ENCODE assay signal across 13 cellular contexts in the genomic region with DNA sequence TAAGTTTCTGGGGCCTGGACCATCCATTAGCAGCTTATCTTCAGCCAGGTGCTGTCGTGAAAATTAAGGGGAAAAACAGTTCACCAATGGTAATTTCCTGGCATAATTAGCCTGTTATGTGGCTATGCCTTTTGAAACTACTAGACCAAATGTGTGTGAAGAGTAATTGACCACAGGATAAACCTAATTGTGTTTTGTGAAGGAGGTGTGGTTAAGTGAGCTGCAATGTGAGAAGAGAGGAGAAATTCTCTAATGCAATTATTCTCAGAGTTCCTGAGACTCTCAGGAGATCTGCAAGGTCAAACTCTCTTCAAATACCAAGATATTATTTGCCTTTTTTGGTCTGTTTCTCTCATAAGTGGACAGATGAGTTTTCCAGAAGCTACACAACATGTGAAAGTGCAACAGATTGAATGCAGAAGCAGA. TPM values are rescaled to one million over a fixed set of nuclear protein-coding genes. Genes with fewer than 3 reads are reported as not detected.
A peak's percentile ranks its signal among the peaks of the same experiment; 100 is the strongest.
DNase-seq lines count a peak whose midpoint lies in the region; ATAC-seq, FAIRE-seq and TF ChIP-seq lines count a peak whose summit lies in the region.
"Had no signal": no experiment of that assay in that cellular context is flagged by ENCODE, and none has a peak within 500 bp of the region (broad histone marks: within the 10 kb centered on the region; RNA-seq: fewer than 3 reads in every experiment).

No MANE protein-coding gene starts in this region.

- 17 to 33% (median 22%) methylated on average over 1 of the region's 1 CpG for WGBS in small intestine, 3 donors

- TF ChIP-seq CTCF in activated CD8-positive, alpha-beta T cell treated with anti-CD3 and anti-CD28 coated beads for 36 hours (IDR thresholded peaks at IDR 0.05), result no peak

- peaks cover 0 to 3% of the 10 kb centered on the region in 2 donors for H3K36me3 Mint-ChIP-seq in activated T-cell treated with anti-CD3 and anti-CD28 coated beads, Interleukin-2, amount 50 U/mL, for 72 hours (ENCODE audit: insufficient read depth in 2 of 2)
- H3K36me3 Mint-ChIP-seq in activated CD8-positive, alpha-beta T cell treated with anti-CD3 and anti-CD28 coated beads for 36 hours (ENCODE audit: low read depth), result no peaks in the 10 kb centered on the region

- DNase-seq in activated T-cell treated with anti-CD3 and anti-CD28 coated beads, Interleukin-2, amount 50 U/mL, for 72 hours, result no peak
- no peak for DNase-seq in activated T-cell treated with anti-CD3 and anti-CD28 coated beads, Interleukin-2, amount 50 U/mL, for 48 hours
- DNase-seq in activated CD8-positive, alpha-beta T cell treated with anti-CD3 and anti-CD28 coated beads for 36 hours, result no peak
- DNase-seq in small intestine, result peak; percentile 33
- no peak for DNase-seq in NCI-H2171 (lab: John Stamatoyannopoulos, UW)
- DNase-seq in activated CD8-positive, alpha-beta memory T cell treated with anti-CD3 and anti-CD28 coated beads, Interleukin-2, amount 50 U/mL, for 48 hours, result no peak
- DNase-seq: activated naive CD4-positive, alpha-beta T cell treated with anti-CD3 and anti-CD28 coated beads for 36 hours; H7; NCI-H187 treated with DMSO at 0.1 percent for 48 hours; PC-3 had no signal

- CTCF ChIA-PET in activated CD8-positive, alpha-beta T cell treated with anti-CD3 and anti-CD28 coated beads for 36 hours (lab: Charles Lee), result interaction anchor here (0.9 to 2.9 kb wide), 5 partner anchors 14 to 334 kb away, joined by 3 to 15 read pairs (median 4); no protein-coding TSS in a partner anchor

- H3K4me3 Mint-ChIP-seq in activated T-cell treated with anti-CD3 and anti-CD28 coated beads, Interleukin-2, amount 50 U/mL, for 72 hours, result peak overlapping the region; percentile 10 to 25
- no peak overlapping the region for H3K4me3 Mint-ChIP-seq in activated CD8-positive, alpha-beta T cell treated with anti-CD3 and anti-CD28 coated beads for 36 hours
- H3K4me3 Mint-ChIP-seq: activated naive CD4-positive, alpha-beta T cell treated with anti-CD3 and anti-CD28 coated beads for 36 hours had no signal

- H3K4me3 ChIP-seq in small intestine (ENCODE audit: low read depth in 1 of 2, low read length in 2 of 2), result no peak overlapping the region

- peaks cover 52% of the 10 kb centered on the region for H3K4me1 Mint-ChIP-seq in activated T-cell treated with anti-CD3 and anti-CD28 coated beads, Interleukin-2, amount 50 U/mL, for 72 hours (ENCODE audit: low read depth)
- peaks cover 40% of the 10 kb centered on the region for H3K4me1 Mint-ChIP-seq in activated CD8-positive, alpha-beta T cell treated with anti-CD3 and anti-CD28 coated beads for 36 hours (ENCODE audit: low read depth)

- intact Hi-C loops in activated CD8-positive, alpha-beta T cell treated with anti-CD3 and anti-CD28 coated beads for 36 hours (cut with micrococcal nuclease), result no loop called here

- peaks cover 11% of the 10 kb centered on the region for H3K27me3 Mint-ChIP-seq in activated T-cell treated with anti-CD3 and anti-CD28 coated beads, Interleukin-2, amount 50 U/mL, for 72 hours (ENCODE audit: low read depth)
- H3K27me3 Mint-ChIP-seq in activated CD8-positive, alpha-beta T cell treated with anti-CD3 and anti-CD28 coated beads for 36 hours, result peaks cover 2% of the 10 kb centered on the region

- POLR2A ChIA-PET in activated CD8-positive, alpha-beta T cell treated with anti-CD3 and anti-CD28 coated beads for 36 hours (lab: Charles Lee), result interaction anchor here (1.0 to 1.4 kb wide), 2 partner anchors 9 to 14 kb away, joined by 3 to 4 read pairs; no protein-coding TSS in a partner anchor

- H3K9me3 ChIP-seq in small intestine (ENCODE audit: control insufficient read depth, low read depth), result no peaks in the 10 kb centered on the region

- no peaks in the 10 kb centered on the region for H3K9me3 Mint-ChIP-seq in activated T-cell treated with anti-CD3 and anti-CD28 coated beads, Interleukin-2, amount 50 U/mL, for 72 hours
- H3K9me3 Mint-ChIP-seq in activated CD8-positive, alpha-beta T cell treated with anti-CD3 and anti-CD28 coated beads for 36 hours, result no peaks in the 10 kb centered on the region
- H3K9me3 Mint-ChIP-seq: activated naive CD4-positive, alpha-beta T cell treated with anti-CD3 and anti-CD28 coated beads for 36 hours had no signal

- H3K36me3 ChIP-seq in small intestine (ENCODE audit: control insufficient read depth in 2 of 2, insufficient read depth in 2 of 2, low read length in 2 of 2), result no peaks in the 10 kb centered on the region

- FAIRE-seq in small intestine (lab: Jason Lieb, UNC), result no peak

- no peak overlapping the region for H3K27ac Mint-ChIP-seq in activated T-cell treated with anti-CD3 and anti-CD28 coated beads, Interleukin-2, amount 50 U/mL, for 72 hours
- peak overlapping the region; percentile 40 for H3K27ac Mint-ChIP-seq in activated CD8-positive, alpha-beta T cell treated with anti-CD3 and anti-CD28 coated beads for 36 hours
- H3K27ac Mint-ChIP-seq: activated naive CD4-positive, alpha-beta T cell treated with anti-CD3 and anti-CD28 coated beads for 36 hours had no signal

- no peak for ATAC-seq in activated T-cell treated with anti-CD3 and anti-CD28 coated beads, Interleukin-2, amount 50 U/mL, for 72 hours (replicated peaks in 1 of 2)
- peak; percentile 34 for ATAC-seq in HG02678 (IDR thresholded peaks at IDR 0.05; ENCODE audit: unreplicated experiment)
- ATAC-seq in activated CD8-positive, alpha-beta T cell treated with anti-CD3 and anti-CD28 coated beads for 36 hours, result no peak
- no peak for ATAC-seq in HG02571 (IDR thresholded peaks at IDR 0.05; ENCODE audit: unreplicated experiment)
- ATAC-seq: PC-3 had no signal

- H3K4me1 ChIP-seq in small intestine (ENCODE audit: control insufficient read depth in 2 of 2, insufficient read depth in 1 of 2, low read depth in 1 of 2, low read length in 1 of 2), result peaks cover 0 to 6% of the 10 kb centered on the region in 2 donors

- H3K27me3 ChIP-seq in small intestine (ENCODE audit: control insufficient read depth in 2 of 2, insufficient read depth in 2 of 2, low read length in 2 of 2), result no peaks in the 10 kb centered on the region

- peak overlapping the region; percentile 37 to 53 for H3K27ac ChIP-seq in small intestine (ENCODE audit: low read depth in 1 of 2, low read length in 1 of 2)
- H3K27ac ChIP-seq: HL-60 had no signal

RNA-seq across cellular contexts. Expression of a gene that starts 21.2 kb away (rescaled TPM):
- total RNA-seq in activated T-cell treated with anti-CD3 and anti-CD28 coated beads, Interleukin-2, amount 50 U/mL, for 72 hours, result 10 to 100 TPM in 1 of 2 donors, 1 to 10 TPM in 1; 4.5 to 10.6 TPM
- total RNA-seq in activated CD8-positive, alpha-beta T cell treated with anti-CD3 and anti-CD28 coated beads for 36 hours, result 1 to 10 TPM; 2.5 to 3.5 TPM
- polyA plus RNA-seq in small intestine, result 1 to 10 TPM in 2 of 3 donors, under 1 TPM in 1; 0.45 to 9.8 (median 2.4) TPM
